20 cellular contexts compared by ENCODE assay signal in genomic region chr6:16547586-16547985, GRCh38.
"Had no signal": no experiment of that assay in that cellular context is flagged by ENCODE, and none has a peak within 500 bp of the region (broad histone marks: within the 10 kb centered on the region; RNA-seq: fewer than 3 reads in every experiment).

No MANE protein-coding gene starts in this region.

- DNase-seq: activated CD4-positive, alpha-beta T cell treated with anti-CD3 and anti-CD28 coated beads, Interleukin-2, amount 10 ng/mL, durations not matched to agents 7 days and 5 days; activated CD4-positive, CD25-positive, alpha-beta regulatory T cell treated with anti-CD3 and anti-CD28 coated beads, Interleukin-2, amount 50 U/mL, for 72 hours; activated CD8-positive, alpha-beta memory T cell treated with anti-CD3 and anti-CD28 coated beads, Interleukin-2, amount 10 ng/mL, durations not matched to agents 7 days and 5 days; activated CD8-positive, alpha-beta T cell treated with anti-CD3 and anti-CD28 coated beads for 36 hours; activated effector memory CD4-positive, alpha-beta T cell treated with anti-CD3 and anti-CD28 coated beads, Interleukin-2, amount 50 U/mL, for 16 hours; activated naive CD4-positive, alpha-beta T cell treated with anti-CD3 and anti-CD28 coated beads, Interleukin-2, amount 50 U/mL, for 16 hours; activated naive CD8-positive, alpha-beta T cell treated with anti-CD3 and anti-CD28 coated beads, Interleukin-2, amount 50 U/mL, for 24 hours; activated T-cell treated with anti-CD3 and anti-CD28 coated beads for 4 hours; anterior cingulate cortex; erythroblast; foreskin keratinocyte; left ventricle myocardium superior; naive thymus-derived CD8-positive, alpha-beta T cell; posterior cingulate gyrus; right lobe of liver; stimulated activated CD4-positive, alpha-beta T cell treated with anti-CD3 and anti-CD28 coated beads, Interleukin-1b, Interleukin-23, amount 100 ng/mL, for 48 hours; T-helper 9 cell; testis; trophoblast cell; WERI-Rb-1 had no signal
